1 cellular context compared by ENCODE assay signal in genomic region chr20:33685328-33686007, GRCh38.
TF ChIP-seq lines count a peak whose summit lies in the region.

No MANE protein-coding gene starts in this region.

TF ChIP-seq in K562, 482 proteins besides CTCF, POLR2A, EP300 and RAD21 (continues in another document):
- no peak for TF ChIP-seq ZNF79 (CRISPR knock-in tag; IDR thresholded peaks at IDR 0.05; ENCODE audit: low read depth)
- TF ChIP-seq NKRF (IDR thresholded peaks at IDR 0.05; ENCODE audit: borderline replicate concordance), result 0 out of 2 replicates have a peak, but pooled peaks have one; percentile 51
- 0 out of 2 replicates have a peak, but pooled peaks have one; percentile 23 for TF ChIP-seq DPF2 (IDR thresholded peaks at IDR 0.05)
- TF ChIP-seq CCNT2 (IDR thresholded peaks at IDR 0.05; ENCODE audit: borderline replicate concordance, extremely low read depth, insufficient read length, low read depth, low read length), result peak; percentile 41
- TF ChIP-seq CBX3 (IDR thresholded peaks at IDR 0.05; ENCODE audit: borderline replicate concordance in 1 of 2, low read length in 2 of 2), result 0 out of 3 replicates have a peak, but pooled peaks of 1 of the 2 experiments have one; percentile 24
- TF ChIP-seq RCOR1 (IDR thresholded peaks at IDR 0.05; ENCODE audit: borderline replicate concordance in 1 of 2, low read depth in 2 of 2, low read length in 2 of 2), result peak in 1 of 2 experiments; percentile 34; a peak in 1 of 4 replicates
- TF ChIP-seq POU5F1 (IDR thresholded peaks at IDR 0.05; ENCODE audit: borderline replicate concordance, low read depth, low read length, partially characterized antibody), result no peak
- 0 out of 2 replicates have a peak, but pooled peaks have one; percentile 30 for TF ChIP-seq ETV5 (CRISPR knock-in tag; IDR thresholded peaks at IDR 0.05; ENCODE audit: low read depth)
- TF ChIP-seq MIER1 (IDR thresholded peaks at IDR 0.05; ENCODE audit: low read depth), result no peak
- 0 out of 2 replicates have a peak, but pooled peaks have one; percentile 8 for TF ChIP-seq JUND (IDR thresholded peaks at IDR 0.05; ENCODE audit: borderline replicate concordance, low read depth, low read length)
- TF ChIP-seq JUND (tag; IDR thresholded peaks at IDR 0.05; ENCODE audit: borderline replicate concordance, low read depth, low read length), result no peak
- TF ChIP-seq EGR1 (conservative IDR thresholded peaks at IDR 0.05), result 0 out of 2 replicates have a peak, but pooled peaks have one; percentile 9
- no peak for TF ChIP-seq ZBTB8A (IDR thresholded peaks at IDR 0.05; ENCODE audit: partially characterized antibody)
- no peak for TF ChIP-seq ZNF165 (CRISPR knock-in tag; IDR thresholded peaks at IDR 0.05; ENCODE audit: borderline replicate concordance)
- TF ChIP-seq ZBTB7A (IDR thresholded peaks at IDR 0.05; ENCODE audit: borderline replicate concordance, control insufficient read depth, low read depth, low read length), result peak; percentile 94
- TF ChIP-seq CREM (IDR thresholded peaks at IDR 0.05; ENCODE audit: low read depth), result peak; percentile 46
- TF ChIP-seq FOXP4 (CRISPR knock-in tag; IDR thresholded peaks at IDR 0.05; ENCODE audit: borderline replicate concordance), result 0 out of 2 replicates have a peak, but pooled peaks have one; percentile 46
- TF ChIP-seq SMC3 (conservative IDR thresholded peaks at IDR 0.05; ENCODE audit: insufficient read depth, low read depth, low read length), result 0 out of 2 replicates have a peak, but pooled peaks have one; percentile 11
- peak; percentile 54; the same call in 1 of the 2 replicates for TF ChIP-seq MAX (CRISPR knock-in tag; IDR thresholded peaks at IDR 0.05)
- TF ChIP-seq ZBTB11 (CRISPR knock-in tag; IDR thresholded peaks at IDR 0.05), result peak in 1 of 3 experiments; percentile 88; a peak in 2 of 6 replicates
- no peak for TF ChIP-seq NR2C2 (CRISPR knock-in tag; IDR thresholded peaks at IDR 0.05)
- TF ChIP-seq NR2C2 (tag; IDR thresholded peaks at IDR 0.05), result no peak
- TF ChIP-seq MYC (IDR thresholded peaks at IDR 0.05; ENCODE audit: low read depth, low read length), result no peak; the same call in 1 of the 2 replicates
- TF ChIP-seq MYC (CRISPR knock-in tag; IDR thresholded peaks at IDR 0.05; ENCODE audit: borderline replicate concordance, low read depth), result peak; percentile 66; the same call in 1 of the 2 replicates
- no peak for TF ChIP-seq ZC3H8 (IDR thresholded peaks at IDR 0.05)
- TF ChIP-seq PHF20 (IDR thresholded peaks at IDR 0.05; ENCODE audit: partially characterized antibody), result no peak
- no peak for TF ChIP-seq MYBL2 (IDR thresholded peaks at IDR 0.05; ENCODE audit: low read depth)
- TF ChIP-seq MYBL2 (CRISPR knock-in tag; IDR thresholded peaks at IDR 0.05; ENCODE audit: borderline replicate concordance), result no peak
- TF ChIP-seq SMAD4 (CRISPR knock-in tag; conservative IDR thresholded peaks at IDR 0.05), result peak; percentile 58; the same call in 1 of the 2 replicates
- 0 out of 2 replicates have a peak, but pooled peaks have one; percentile 34 for TF ChIP-seq ZNF263 (CRISPR knock-in tag; IDR thresholded peaks at IDR 0.05; ENCODE audit: borderline replicate concordance)
- no peak for TF ChIP-seq MXD1 (CRISPR knock-in tag; IDR thresholded peaks at IDR 0.05; ENCODE audit: borderline replicate concordance, poor library complexity, severe bottlenecking)
- TF ChIP-seq NFE2 (IDR thresholded peaks at IDR 0.05; ENCODE audit: low read depth), result no peak
- 0 out of 2 replicates have a peak, but pooled peaks have one; percentile 16 for TF ChIP-seq ZFP91 (CRISPR knock-in tag; IDR thresholded peaks at IDR 0.05)
- TF ChIP-seq SPI1 (IDR thresholded peaks at IDR 0.05; ENCODE audit: borderline replicate concordance, low read depth, low read length), result peak; percentile 14; the same call in 1 of the 2 replicates
- TF ChIP-seq ZNF740 (CRISPR knock-in tag; IDR thresholded peaks at IDR 0.05), result 0 out of 2 replicates have a peak, but pooled peaks have one; percentile 27
- no peak for TF ChIP-seq ZNF740 (tag; IDR thresholded peaks at IDR 0.05)
- 0 out of 2 replicates have a peak, but pooled peaks have one; percentile 16 for TF ChIP-seq KLF16 (IDR thresholded peaks at IDR 0.05)
- TF ChIP-seq TEAD1 (CRISPR knock-in tag; IDR thresholded peaks at IDR 0.05), result 0 out of 4 replicates have a peak, but pooled peaks of 1 of the 2 experiments have one; percentile 19
- peak in 1 of 2 experiments; percentile 37 for TF ChIP-seq E2F6 (IDR thresholded peaks at IDR 0.05; ENCODE audit: borderline replicate concordance in 1 of 2, extremely low read depth in 1 of 2, insufficient read depth in 1 of 2, insufficient read length in 1 of 2, low read depth in 1 of 2, low read length in 1 of 2, poor library complexity in 1 of 2, severe bottlenecking in 1 of 2)
- peak; percentile 16 for TF ChIP-seq HMGN3 (IDR thresholded peaks at IDR 0.05; ENCODE audit: borderline replicate concordance, extremely low read depth, insufficient read length, low read depth, low read length)
- no peak for TF ChIP-seq HNRNPLL (IDR thresholded peaks at IDR 0.05; ENCODE audit: low read depth, low read length, poor library complexity, severe bottlenecking)
- TF ChIP-seq ZNF655 (CRISPR knock-in tag; IDR thresholded peaks at IDR 0.05), result no peak
- TF ChIP-seq UBTF (IDR thresholded peaks at IDR 0.05; ENCODE audit: borderline replicate concordance in 1 of 2, low read depth in 2 of 2, low read length in 2 of 2), result 0 out of 4 replicates have a peak, but pooled peaks of 1 of the 2 experiments have one; percentile 36
- 0 out of 2 replicates have a peak, but pooled peaks have one; percentile 29 for TF ChIP-seq HDGF (IDR thresholded peaks at IDR 0.05)
- peak; percentile 64 for TF ChIP-seq BRD9 (IDR thresholded peaks at IDR 0.05; ENCODE audit: low read depth, partially characterized antibody)
- peak; percentile 71 for TF ChIP-seq SMARCA5 (IDR thresholded peaks at IDR 0.05)
- peak in 1 of 2 experiments; percentile 68; a peak in 2 of 4 replicates for TF ChIP-seq HDAC1 (IDR thresholded peaks at IDR 0.05)
- TF ChIP-seq BCOR (IDR thresholded peaks at IDR 0.05), result peak; percentile 54; the same call in 1 of the 2 replicates
- no peak for TF ChIP-seq ZC3H4 (CRISPR knock-in tag; IDR thresholded peaks at IDR 0.05; ENCODE audit: borderline replicate concordance)
